16 cellular contexts compared by ENCODE assay signal in the genomic region with DNA sequence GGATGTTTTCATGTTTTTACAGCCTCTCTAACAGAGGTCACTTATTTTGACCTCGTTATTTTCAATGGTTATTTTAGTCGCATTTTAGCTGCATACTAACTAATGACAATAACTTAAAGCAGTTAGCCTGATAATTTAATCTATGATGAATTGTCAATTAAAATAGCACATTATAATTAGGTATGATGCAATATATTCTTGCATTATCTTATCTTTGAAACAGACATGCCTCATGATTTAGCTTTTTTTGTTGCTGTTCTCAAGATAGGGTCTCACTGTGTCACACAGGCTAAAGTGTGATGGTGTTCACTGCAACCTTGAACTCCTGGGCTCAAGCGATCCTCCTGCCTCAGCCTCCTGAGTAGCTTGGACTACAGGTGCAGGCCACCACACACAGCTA.
A peak's percentile ranks its signal among the peaks of the same experiment; 100 is the strongest.
DNase-seq lines count a peak whose midpoint lies in the region; ATAC-seq and TF ChIP-seq lines count a peak whose summit lies in the region.
"Had no signal": no experiment of that assay in that cellular context is flagged by ENCODE, and none has a peak within 500 bp of the region (broad histone marks: within the 10 kb centered on the region; RNA-seq: fewer than 3 reads in every experiment).

No MANE protein-coding gene starts in this region.

- H3K4me1 ChIP-seq in left ventricle myocardium inferior: peaks cover 24% of the 10 kb centered on the region

- H3K27me3 ChIP-seq in left ventricle myocardium inferior (ENCODE audit: low read depth): no peaks in the 10 kb centered on the region

- peak overlapping the region; percentile 38 for H3K27ac ChIP-seq in left ventricle myocardium inferior (replicated peaks)

- H3K27ac Mint-ChIP-seq in Calu3 (ENCODE audit: unreplicated experiment) (no peak overlapping the region), mesothelial cell of epicardium (no peak overlapping the region)
- H3K27ac Mint-ChIP-seq: CD4-positive, alpha-beta memory T cell had no signal

- no peak for TF ChIP-seq CTCF in left ventricle myocardium inferior (IDR thresholded peaks at IDR 0.05; ENCODE audit: borderline replicate concordance)
- peak; percentile 12 for TF ChIP-seq CTCF in Calu3 (IDR thresholded peaks at IDR 0.05; ENCODE audit: unreplicated experiment)
- no peak for TF ChIP-seq CTCF in mesothelial cell of epicardium (IDR thresholded peaks at IDR 0.05; ENCODE audit: unreplicated experiment)

- no peak for DNase-seq in left ventricle myocardium inferior
- DNase-seq in left cardiac atrium: no peak
- DNase-seq in Calu3: no peak
- DNase-seq in OCI-M1 (lab: John Stamatoyannopoulos, UW): peak; percentile 7
- DNase-seq in erythroblast (lab: John Stamatoyannopoulos, UW): peak; percentile 33 to 76
- DNase-seq in mesothelial cell of epicardium (ENCODE audit: low spot score in 2 of 2, unreplicated experiment in 2 of 2): no peak
- DNase-seq: 8988T, C1 segment of cervical spinal cord, COR-L47, DMS79, GDM1, GOT3, H7 had no signal

- no peak overlapping the region for H3K4me3 Mint-ChIP-seq in Calu3 (ENCODE audit: low read depth, unreplicated experiment)
- H3K4me3 Mint-ChIP-seq in mesothelial cell of epicardium: no peak overlapping the region
- H3K4me3 Mint-ChIP-seq: CD4-positive, alpha-beta memory T cell had no signal

- H3K9me3 Mint-ChIP-seq in Calu3 (ENCODE audit: low read depth, unreplicated experiment) (peaks cover 8% of the 10 kb centered on the region), mesothelial cell of epicardium (peaks cover 15% of the 10 kb centered on the region)

- H3K9me3 ChIP-seq in left ventricle myocardium inferior (replicated peaks): no peaks in the 10 kb centered on the region

- H3K4me3 ChIP-seq in left ventricle myocardium inferior: no peak overlapping the region
- H3K4me3 ChIP-seq: GM12878 had no signal

- H3K36me3 ChIP-seq in left ventricle myocardium inferior: no peaks in the 10 kb centered on the region

- no peak for ATAC-seq in left cardiac atrium
- no peak for ATAC-seq in GM18870 (IDR thresholded peaks at IDR 0.05; ENCODE audit: unreplicated experiment)
- ATAC-seq: GM12878 had no signal

- BruUV-seq in Calu3 (replicated peaks; lab: Mats Ljungman, UMichigan): no TSS peak

- intact Hi-C loops in left ventricle myocardium inferior (cut with micrococcal nuclease): no loop called here
- intact Hi-C loops in left cardiac atrium (cut with DNase I): no loop called here
- intact Hi-C loops in Calu3 (cut with micrococcal nuclease; ENCODE audit: unreplicated experiment): loop anchor here (2.0 to 10.0 kb wide), 2 partner anchors 290 to 342 kb away; no protein-coding TSS in a partner anchor

- H3K27me3 Mint-ChIP-seq in Calu3 (ENCODE audit: unreplicated experiment): no peaks in the 10 kb centered on the region
- peaks cover 41% of the 10 kb centered on the region for H3K27me3 Mint-ChIP-seq in mesothelial cell of epicardium (ENCODE audit: low read depth)

- H3K4me1 Mint-ChIP-seq in Calu3 (ENCODE audit: low read depth, unreplicated experiment) (no peaks in the 10 kb centered on the region), mesothelial cell of epicardium (peaks cover 9% of the 10 kb centered on the region)

- no peak for TF ChIP-seq POLR2A in erythroblast (IDR thresholded peaks at IDR 0.05; ENCODE audit: low read length)

- CTCF ChIA-PET in Calu3 (lab: Charles Lee): interaction anchor here (0.6 to 0.7 kb wide), 2 partner anchors 178 to 341 kb away, joined by 3 read pairs; no protein-coding TSS in a partner anchor

- H3K36me3 Mint-ChIP-seq in Calu3 (ENCODE audit: insufficient read depth, unreplicated experiment) (no peaks in the 10 kb centered on the region), mesothelial cell of epicardium (peaks cover 13% of the 10 kb centered on the region)
- H3K36me3 Mint-ChIP-seq: CD4-positive, alpha-beta memory T cell had no signal

Comparison
In these comparisons a context has a peak if more than half of its experiments do, and no peak if none do; other contexts are left out.
1. DNase-seq: peak in OCI-M1 (single experiment) and erythroblast (2 of 2); none in left ventricle myocardium inferior (single experiment), left cardiac atrium (single experiment), Calu3 (single experiment) and mesothelial cell of epicardium (0 of 2).